Comparison of ENCODE assay signal across 1 cellular context in genomic region chr19:33484226-33484774, GRCh38.
TF ChIP-seq lines count a peak whose summit lies in the region.

No MANE protein-coding gene starts in this region.

TF ChIP-seq in H1, 55 proteins besides CTCF, POLR2A, EP300 and RAD21 (continued from another document):
- TF ChIP-seq HDAC6 (IDR thresholded peaks at IDR 0.05; ENCODE audit: low read depth, low read length) (no peak), JUN (IDR thresholded peaks at IDR 0.05; ENCODE audit: low read depth, low read length) (no peak), CHD7 (IDR thresholded peaks at IDR 0.05; ENCODE audit: insufficient replicate concordance, low read length) (no peak), MAFK (IDR thresholded peaks at IDR 0.05; ENCODE audit: low read depth, low read length) (no peak), TAF1 (IDR thresholded peaks at IDR 0.05; ENCODE audit: low read depth, low read length) (no peak), SP2 (IDR thresholded peaks at IDR 0.05; ENCODE audit: low read length) (no peak), KDM1A (IDR thresholded peaks at IDR 0.05; ENCODE audit: borderline replicate concordance, low read length) (no peak), FOSL1 (IDR thresholded peaks at IDR 0.05; ENCODE audit: insufficient read depth, low read depth, low read length) (no peak), TCF12 (IDR thresholded peaks at IDR 0.05; ENCODE audit: low read depth, low read length) (no peak), ZNF274 (IDR thresholded peaks at IDR 0.05; ENCODE audit: borderline replicate concordance, extremely low read depth, low read length) (no peak)
TF ChIP-seq in H1: peak in this region for 0.
